Comparison of ENCODE assay signal across 24 cellular contexts in the genomic region with DNA sequence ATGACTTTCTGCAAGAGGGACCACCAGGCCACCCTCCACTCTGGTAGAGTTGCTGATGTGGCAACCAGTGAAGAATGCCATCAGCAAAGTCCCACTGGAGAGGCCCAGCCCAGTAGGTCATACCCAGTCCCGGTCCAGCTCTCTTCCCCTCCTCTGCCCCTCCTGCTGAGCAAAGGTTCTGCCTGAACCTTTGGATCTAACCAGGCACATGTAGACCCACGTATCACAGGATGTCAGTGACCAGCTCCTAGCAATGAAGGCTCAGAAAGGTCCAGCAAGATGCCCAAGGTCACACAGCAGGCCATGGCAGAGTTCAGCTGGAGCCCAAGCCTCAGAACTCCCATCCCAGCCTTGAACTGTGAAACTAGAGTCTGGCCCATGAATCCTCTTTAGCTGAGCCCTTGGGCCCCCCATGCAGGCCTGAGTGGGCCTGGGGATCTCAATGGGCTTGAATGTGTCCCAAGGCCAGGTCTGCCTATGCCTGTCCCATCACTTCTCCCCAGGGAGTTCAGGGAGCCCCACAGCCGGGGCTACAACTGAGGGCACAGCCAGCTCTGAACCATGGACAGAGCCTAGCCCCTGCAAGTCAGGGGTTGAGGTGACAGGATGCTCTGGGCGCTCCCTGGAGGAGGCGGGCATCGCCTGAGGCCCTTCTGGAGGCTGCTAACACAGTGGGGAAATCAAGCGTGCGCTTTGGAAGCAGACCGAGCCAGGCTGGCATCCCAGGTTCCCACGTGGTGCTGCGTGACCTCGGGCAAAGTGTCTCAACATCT. TPM values are rescaled to one million over a fixed set of nuclear protein-coding genes. Genes with fewer than 3 reads are reported as not detected.
"Had no signal": no experiment of that assay in that cellular context is flagged by ENCODE, and none has a peak within 500 bp of the region (broad histone marks: within the 10 kb centered on the region; RNA-seq: fewer than 3 reads in every experiment).

No MANE protein-coding gene starts in this region.

- DNase-seq: activated CD4-positive, CD25-positive, alpha-beta regulatory T cell treated with anti-CD3 and anti-CD28 coated beads, Interleukin-2, amount 50 U/mL, for 72 hours; activated gamma-delta T cell treated with Interleukin-2 at 50 U/mL for 16 hours; activated naive CD8-positive, alpha-beta T cell treated with anti-CD3 and anti-CD28 coated beads for 36 hours; body of pancreas; caudate nucleus; erythroblast; heart right ventricle; left cardiac atrium; nephron progenitor cell; occipital lobe; posterior cingulate gyrus; retina; spleen; stimulated activated CD4-positive, alpha-beta T cell treated with anti-CD3 and anti-CD28 coated beads, Interleukin-4, amount 100 ng/mL, for 4 hours; stimulated activated naive CD4-positive, alpha-beta T cell; SW 1271; T-helper 2 cell; thyroid gland; uterus had no signal

- H3K4me3 ChIP-seq: body of pancreas, gastroesophageal sphincter, heart right ventricle, lung, spleen, thyroid gland, uterus had no signal

- H3K4me3 Mint-ChIP-seq: activated naive CD8-positive, alpha-beta T cell treated with anti-CD3 and anti-CD28 coated beads for 36 hours; activated T-helper 1 cell treated with anti-CD3 and anti-CD28 coated beads, Interleukin-12 subunit alpha, Interleukin-12 subunit beta, Interleukin-2, Interleukin-4 antibody, amounts not matched to agents 30 ng/mL and 10 ng/mL and 1 ng/mL, durations not matched to agents 14 hours and 24 hours and 36 hours; nephron progenitor cell had no signal

- H3K27ac ChIP-seq: body of pancreas, gastroesophageal sphincter, heart right ventricle, spleen, thyroid gland, uterus, VCaP had no signal

- H3K27ac Mint-ChIP-seq: activated naive CD8-positive, alpha-beta T cell treated with anti-CD3 and anti-CD28 coated beads for 36 hours; activated T-helper 1 cell treated with anti-CD3 and anti-CD28 coated beads, Interleukin-12 subunit alpha, Interleukin-12 subunit beta, Interleukin-2, Interleukin-4 antibody, amounts not matched to agents 30 ng/mL and 10 ng/mL and 1 ng/mL, durations not matched to agents 14 hours and 24 hours and 36 hours; nephron progenitor cell had no signal

- H3K36me3 Mint-ChIP-seq: activated naive CD8-positive, alpha-beta T cell treated with anti-CD3 and anti-CD28 coated beads for 36 hours had no signal

- ATAC-seq: body of pancreas, gastroesophageal sphincter had no signal

- H3K27me3 Mint-ChIP-seq: activated naive CD8-positive, alpha-beta T cell treated with anti-CD3 and anti-CD28 coated beads for 36 hours had no signal

RNA-seq across cellular contexts. Expression of a gene that starts 21.4 kb away (rescaled TPM):
- total RNA-seq: activated CD8-positive, alpha-beta memory T cell treated with anti-CD3 and anti-CD28 coated beads for 36 hours; activated naive CD8-positive, alpha-beta T cell treated with anti-CD3 and anti-CD28 coated beads for 36 hours; activated T-helper 1 cell treated with anti-CD3 and anti-CD28 coated beads, Interleukin-12 subunit alpha, Interleukin-12 subunit beta, Interleukin-2, Interleukin-4 antibody, amounts not matched to agents 30 ng/mL and 10 ng/mL and 1 ng/mL, durations not matched to agents 14 hours and 24 hours and 36 hours; body of pancreas; heart right ventricle; left cardiac atrium; lung; occipital lobe; thyroid gland had no signal
